ENCODE assay signal across 8 cellular contexts in genomic region chr2:52210611-52211010, GRCh38.
"Had no signal": no experiment of that assay in that cellular context is flagged by ENCODE, and none has a peak within 500 bp of the region (broad histone marks: within the 10 kb centered on the region; RNA-seq: fewer than 3 reads in every experiment).

No MANE protein-coding gene starts in this region.

- ATAC-seq: HCT116 had no signal

- H3K36me3 Mint-ChIP-seq: IgD-negative memory B cell had no signal

- DNase-seq: GM23248, GOT3, H7, HFFc6 had no signal

- H3K4me1 ChIP-seq: HAP-1 had no signal

- H2AFZ ChIP-seq: GM23248 had no signal

- H3K4me1 Mint-ChIP-seq: IgD-negative memory B cell had no signal

- H3K9ac ChIP-seq: GM23248 had no signal

- H3K4me3 ChIP-seq: GM23248, HAP-1 had no signal

- H3K27ac Mint-ChIP-seq: HFFc6, IgD-negative memory B cell had no signal

- H3K9me3 ChIP-seq: HAP-1 had no signal

- H3K4me3 Mint-ChIP-seq: HFFc6, IgD-negative memory B cell had no signal

- H3K27ac ChIP-seq: GM23248, HL-60 had no signal

- H3K27me3 Mint-ChIP-seq: IgD-negative memory B cell had no signal

- H3K36me3 ChIP-seq: HAP-1 had no signal
